Comparison of ENCODE assay signal across 28 cellular contexts in genomic region chr13:20498659-20499058, GRCh38.
"Had no signal": no experiment of that assay in that cellular context is flagged by ENCODE, and none has a peak within 500 bp of the region (broad histone marks: within the 10 kb centered on the region; RNA-seq: fewer than 3 reads in every experiment).

No MANE protein-coding gene starts in this region.

- H3K27ac Mint-ChIP-seq: stimulated activated effector memory CD8-positive, alpha-beta T cell treated with anti-CD3 and anti-CD28 coated beads, Interleukin-12 subunit alpha, Interleukin-12 subunit beta, amount 100 ng/mL, for 72 hours; stimulated activated memory B cell treated with anti-CD40 and anti-IgM and Interleukin-4, amounts not matched to agents 10 μg/mL and 1 μg/mL and 100 μg/mL, for 72 hours; stimulated activated naive B cell treated with anti-CD40 and anti-IgM and Interleukin-4, amounts not matched to agents 10 μg/mL and 1 μg/mL and 100 μg/mL, for 72 hours; stimulated activated naive CD8-positive, alpha-beta T cell treated with anti-CD3 and anti-CD28 coated beads, Interleukin-15, amount 100 ng/mL, for 72 hours; stimulated activated naive CD8-positive, alpha-beta T cell treated with anti-CD3 and anti-CD28 coated beads, Interleukin-15, Interleukin-2, amounts not matched to agents 100 ng/mL and 50 ng/mL, for 24 hours; type B pancreatic cell had no signal

- H3K27me3 Mint-ChIP-seq: stimulated activated memory B cell treated with anti-CD40 and anti-IgM and Interleukin-4, amounts not matched to agents 10 μg/mL and 1 μg/mL and 100 μg/mL, for 72 hours; stimulated activated naive B cell treated with anti-CD40 and anti-IgM and Interleukin-4, amounts not matched to agents 10 μg/mL and 1 μg/mL and 100 μg/mL, for 72 hours; stimulated activated naive CD8-positive, alpha-beta T cell treated with anti-CD3 and anti-CD28 coated beads, Interleukin-15, amount 100 ng/mL, for 72 hours; stimulated activated naive CD8-positive, alpha-beta T cell treated with anti-CD3 and anti-CD28 coated beads, Interleukin-15, Interleukin-2, amounts not matched to agents 100 ng/mL and 50 ng/mL, for 24 hours; type B pancreatic cell had no signal

- H3K36me3 Mint-ChIP-seq: stimulated activated effector memory CD8-positive, alpha-beta T cell treated with anti-CD3 and anti-CD28 coated beads, Interleukin-12 subunit alpha, Interleukin-12 subunit beta, amount 100 ng/mL, for 72 hours; stimulated activated memory B cell treated with anti-CD40 and anti-IgM and Interleukin-4, amounts not matched to agents 10 μg/mL and 1 μg/mL and 100 μg/mL, for 72 hours had no signal

- H3K27ac ChIP-seq: stomach, suprapubic skin, testis, thoracic aorta, thyroid gland, tibial artery, tibial nerve, transverse colon, upper lobe of left lung, upper lobe of right lung, uterus, vagina had no signal

- ATAC-seq: stimulated activated effector memory CD8-positive, alpha-beta T cell treated with anti-CD3 and anti-CD28 coated beads, Interleukin-12 subunit alpha, Interleukin-12 subunit beta, amount 100 ng/mL, for 72 hours; stimulated activated memory B cell treated with anti-CD40 and anti-IgM and Interleukin-4, amounts not matched to agents 10 μg/mL and 1 μg/mL and 100 μg/mL, for 72 hours; stimulated activated naive B cell treated with anti-CD40 and anti-IgM and Interleukin-4, amounts not matched to agents 10 μg/mL and 1 μg/mL and 100 μg/mL, for 72 hours; stimulated activated naive CD8-positive, alpha-beta T cell treated with anti-CD3 and anti-CD28 coated beads, Interleukin-15, amount 100 ng/mL, for 72 hours; stimulated activated naive CD8-positive, alpha-beta T cell treated with anti-CD3 and anti-CD28 coated beads, Interleukin-15, Interleukin-2, amounts not matched to agents 100 U/mL and 50 U/mL, for 24 hours; upper lobe of right lung had no signal

- H3K4me3 Mint-ChIP-seq: stimulated activated effector memory CD8-positive, alpha-beta T cell treated with anti-CD3 and anti-CD28 coated beads, Interleukin-12 subunit alpha, Interleukin-12 subunit beta, amount 100 ng/mL, for 72 hours; stimulated activated memory B cell treated with anti-CD40 and anti-IgM and Interleukin-4, amounts not matched to agents 10 μg/mL and 1 μg/mL and 100 μg/mL, for 72 hours; stimulated activated naive B cell treated with anti-CD40 and anti-IgM and Interleukin-4, amounts not matched to agents 10 μg/mL and 1 μg/mL and 100 μg/mL, for 72 hours; stimulated activated naive CD8-positive, alpha-beta T cell treated with anti-CD3 and anti-CD28 coated beads, Interleukin-15, amount 100 ng/mL, for 72 hours; stimulated activated naive CD8-positive, alpha-beta T cell treated with anti-CD3 and anti-CD28 coated beads, Interleukin-15, Interleukin-2, amounts not matched to agents 100 ng/mL and 50 ng/mL, for 24 hours; type B pancreatic cell had no signal

- H3K27me3 ChIP-seq: stomach, suprapubic skin, testis, thyroid gland, tibial artery, tibial nerve, transverse colon, upper lobe of left lung, upper lobe of right lung, uterus, vagina had no signal

- H3K4me1 Mint-ChIP-seq: stimulated activated effector memory CD8-positive, alpha-beta T cell treated with anti-CD3 and anti-CD28 coated beads, Interleukin-12 subunit alpha, Interleukin-12 subunit beta, amount 100 ng/mL, for 72 hours; stimulated activated memory B cell treated with anti-CD40 and anti-IgM and Interleukin-4, amounts not matched to agents 10 μg/mL and 1 μg/mL and 100 μg/mL, for 72 hours; stimulated activated naive B cell treated with anti-CD40 and anti-IgM and Interleukin-4, amounts not matched to agents 10 μg/mL and 1 μg/mL and 100 μg/mL, for 72 hours; stimulated activated naive CD8-positive, alpha-beta T cell treated with anti-CD3 and anti-CD28 coated beads, Interleukin-15, amount 100 ng/mL, for 72 hours had no signal

- H3K9me3 Mint-ChIP-seq: stimulated activated effector memory CD8-positive, alpha-beta T cell treated with anti-CD3 and anti-CD28 coated beads, Interleukin-12 subunit alpha, Interleukin-12 subunit beta, amount 100 ng/mL, for 72 hours had no signal

- H3K4me1 ChIP-seq: testis, thyroid gland, uterus had no signal

- H3K9me3 ChIP-seq: stomach, suprapubic skin, testis, thoracic aorta, thyroid gland, tibial artery, transverse colon, upper lobe of left lung, upper lobe of right lung, uterus, vagina had no signal

- H3K4me3 ChIP-seq: stomach, suprapubic skin, testis, thoracic aorta, thyroid gland, tibial artery, tibial nerve, transverse colon, upper lobe of left lung, upper lobe of right lung, uterus, vagina had no signal

- H3K36me3 ChIP-seq: suprapubic skin, thoracic aorta, thyroid gland, tibial artery, transverse colon, upper lobe of left lung, upper lobe of right lung, uterus, vagina had no signal

- DNase-seq: stimulated activated CD4-positive, alpha-beta T cell treated with anti-CD3 and anti-CD28 coated beads, Interleukin-2, amount 100 ng/mL, for 48 hours; stimulated activated CD4-positive, alpha-beta T cell treated with anti-CD3 and anti-CD28 coated beads, Interleukin-4, amount 100 ng/mL, for 1 hour; stimulated activated CD4-positive, alpha-beta T cell treated with anti-CD3 and anti-CD28 coated beads, Interleukin-4, amount 100 ng/mL, for 24 hours; stimulated activated CD4-positive, alpha-beta T cell treated with anti-CD3 and anti-CD28 coated beads, Interleukin-4, amount 100 ng/mL, for 4 hours; stimulated activated CD8-positive, alpha-beta memory T cell treated with anti-CD3 and anti-CD28 coated beads, Interleukin-4, amount 100 ng/mL, for 48 hours; stimulated activated naive B cell treated with anti-CD40 and anti-IgM and Interleukin-4, amounts not matched to agents 10 μg/mL and 1 μg/mL and 100 μg/mL, for 72 hours; stimulated activated naive CD4-positive, alpha-beta T cell; stimulated activated naive CD4-positive, alpha-beta T cell treated with Interleukin-2 at 50 U/mL for 16 hours; stimulated activated naive CD8-positive, alpha-beta T cell treated with anti-CD3 and anti-CD28 coated beads, Interleukin-15, amount 100 ng/mL, for 72 hours; stimulated activated naive CD8-positive, alpha-beta T cell treated with anti-CD3 and anti-CD28 coated beads, Interleukin-15, Interleukin-2, amounts not matched to agents 100 U/mL and 50 U/mL, for 24 hours; stomach; substantia nigra; testis; thyroid gland; tibial artery; transverse colon; trophoblast cell; upper lobe of left lung; upper lobe of right lung; uterus had no signal
